In the genomic region with DNA sequence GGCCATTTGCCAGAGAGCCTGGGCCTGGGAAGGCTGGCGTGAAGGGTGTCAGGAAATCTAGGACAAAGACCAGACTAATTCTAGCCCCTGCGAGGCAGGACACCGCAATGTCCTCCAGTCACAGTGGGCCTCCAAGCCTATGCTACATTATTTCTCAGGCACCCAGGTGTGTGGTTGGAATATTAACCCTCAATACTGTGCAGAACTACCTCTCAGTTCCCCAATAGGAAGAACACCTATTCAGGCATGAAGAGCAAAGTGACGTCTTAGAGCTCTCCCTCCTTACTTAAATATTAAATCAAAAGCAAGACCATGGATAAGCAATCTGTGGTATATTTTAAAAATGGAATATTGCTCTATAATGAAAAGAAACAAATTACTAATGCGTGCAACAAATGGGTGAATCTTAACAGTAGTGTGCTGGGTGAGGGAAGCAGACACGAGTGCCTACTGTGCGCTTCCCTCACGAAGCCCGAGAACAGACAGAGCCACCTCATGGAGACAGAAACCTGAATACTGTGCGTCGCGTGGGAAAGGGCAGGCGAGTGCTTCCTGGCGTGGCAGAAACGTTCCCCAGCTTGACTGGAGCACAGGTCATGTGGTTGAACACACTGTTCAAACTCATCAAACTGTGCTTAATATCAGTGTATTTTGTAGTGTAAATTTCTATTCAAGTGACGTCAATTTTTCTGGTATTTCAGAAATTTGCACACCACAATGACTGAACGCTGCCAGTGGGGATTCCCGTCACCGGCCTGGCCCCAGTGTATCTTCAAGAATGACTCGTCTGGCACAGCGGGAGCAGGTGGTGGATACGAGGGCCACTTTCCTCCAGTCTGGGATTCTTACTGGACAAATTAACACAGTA, we compare ENCODE assay signal across 11 cellular contexts. TPM values are rescaled to one million over a fixed set of nuclear protein-coding genes. Genes with fewer than 3 reads are reported as not detected.
DNase-seq lines count a peak whose midpoint lies in the region; ATAC-seq, FAIRE-seq and TF ChIP-seq lines count a peak whose summit lies in the region.
"Had no signal": no experiment of that assay in that cellular context is flagged by ENCODE, and none has a peak within 500 bp of the region (broad histone marks: within the 10 kb centered on the region; RNA-seq: fewer than 3 reads in every experiment).

No MANE protein-coding gene starts in this region.

- CTCF ChIA-PET in CD8-positive, alpha-beta memory T cell (lab: Charles Lee) = no interaction called here

- H3K9me3 Mint-ChIP-seq in CD8-positive, alpha-beta memory T cell = no peaks in the 10 kb centered on the region
- H3K9me3 Mint-ChIP-seq: T-cell had no signal

- ATAC-seq in GM18520 (IDR thresholded peaks at IDR 0.05; ENCODE audit: unreplicated experiment) (peak; percentile 57), GM21529 (IDR thresholded peaks at IDR 0.05; ENCODE audit: unreplicated experiment) (peak; percentile 77), HG03439 (IDR thresholded peaks at IDR 0.05; ENCODE audit: unreplicated experiment) (peak; percentile 51)
- ATAC-seq: T-cell had no signal

- peaks cover 0 to 1% (median 0%) of the 10 kb centered on the region in 3 donors for H3K36me3 Mint-ChIP-seq in CD8-positive, alpha-beta memory T cell
- H3K36me3 Mint-ChIP-seq: T-cell had no signal

- no peaks in the 10 kb centered on the region for H3K4me1 ChIP-seq in CD8-positive, alpha-beta memory T cell (ENCODE audit: insufficient read depth, low read length)
- H3K4me1 ChIP-seq: stomach had no signal

- H3K27ac ChIP-seq in CD8-positive, alpha-beta memory T cell (ENCODE audit: low read depth, low read length) = no peak overlapping the region
- H3K27ac ChIP-seq: stomach had no signal

- TF ChIP-seq CTCF in D721Med (IDR thresholded peaks at IDR 0.05; ENCODE audit: insufficient read depth, missing control alignments) = no peak

- POLR2A ChIA-PET in CD8-positive, alpha-beta memory T cell (lab: Charles Lee) = no interaction called here

- H3K27me3 Mint-ChIP-seq in CD8-positive, alpha-beta memory T cell = no peaks in the 10 kb centered on the region
- H3K27me3 Mint-ChIP-seq: T-cell had no signal

- FAIRE-seq in D721Med (lab: Jason Lieb, UNC) = no peak

- no peaks in the 10 kb centered on the region for H3K9me3 ChIP-seq in CD8-positive, alpha-beta memory T cell (ENCODE audit: low read length)
- H3K9me3 ChIP-seq: stomach had no signal

- no peak overlapping the region for H3K27ac Mint-ChIP-seq in CD8-positive, alpha-beta memory T cell
- H3K27ac Mint-ChIP-seq: T-cell had no signal

- no peak overlapping the region for H3K4me3 Mint-ChIP-seq in CD8-positive, alpha-beta memory T cell
- H3K4me3 Mint-ChIP-seq: T-cell had no signal

- no peak overlapping the region for H3K4me3 ChIP-seq in CD8-positive, alpha-beta memory T cell (ENCODE audit: low read length)
- H3K4me3 ChIP-seq: stomach had no signal

- DNase-seq in iris pigment epithelial cell (ENCODE audit: low read depth) = peak; percentile 69
- DNase-seq in HCEC 1CT = no peak
- DNase-seq in D721Med (ENCODE audit: insufficient read length, low spot score) = no peak
- DNase-seq in CD8-positive, alpha-beta memory T cell = no peak
- DNase-seq: MV-4-11, occipital lobe, stomach, T-cell had no signal

- no peaks in the 10 kb centered on the region for H3K36me3 ChIP-seq in CD8-positive, alpha-beta memory T cell (ENCODE audit: insufficient read depth, low read length)

- H3K27me3 ChIP-seq in CD8-positive, alpha-beta memory T cell (ENCODE audit: insufficient read depth, low read length, poor library complexity, severe bottlenecking) = no peaks in the 10 kb centered on the region
- H3K27me3 ChIP-seq: stomach had no signal

- H3K4me1 Mint-ChIP-seq in CD8-positive, alpha-beta memory T cell = no peaks in the 10 kb centered on the region
- H3K4me1 Mint-ChIP-seq: T-cell had no signal

RNA-seq across cellular contexts. Expression of a gene that starts 15.5 kb away (rescaled TPM):
- under 1 TPM; 0.33 to 0.42 TPM for total RNA-seq in CD8-positive, alpha-beta memory T cell
- polyA plus RNA-seq in CD8-positive, alpha-beta memory T cell = 1.2 TPM
